In the genomic region with DNA sequence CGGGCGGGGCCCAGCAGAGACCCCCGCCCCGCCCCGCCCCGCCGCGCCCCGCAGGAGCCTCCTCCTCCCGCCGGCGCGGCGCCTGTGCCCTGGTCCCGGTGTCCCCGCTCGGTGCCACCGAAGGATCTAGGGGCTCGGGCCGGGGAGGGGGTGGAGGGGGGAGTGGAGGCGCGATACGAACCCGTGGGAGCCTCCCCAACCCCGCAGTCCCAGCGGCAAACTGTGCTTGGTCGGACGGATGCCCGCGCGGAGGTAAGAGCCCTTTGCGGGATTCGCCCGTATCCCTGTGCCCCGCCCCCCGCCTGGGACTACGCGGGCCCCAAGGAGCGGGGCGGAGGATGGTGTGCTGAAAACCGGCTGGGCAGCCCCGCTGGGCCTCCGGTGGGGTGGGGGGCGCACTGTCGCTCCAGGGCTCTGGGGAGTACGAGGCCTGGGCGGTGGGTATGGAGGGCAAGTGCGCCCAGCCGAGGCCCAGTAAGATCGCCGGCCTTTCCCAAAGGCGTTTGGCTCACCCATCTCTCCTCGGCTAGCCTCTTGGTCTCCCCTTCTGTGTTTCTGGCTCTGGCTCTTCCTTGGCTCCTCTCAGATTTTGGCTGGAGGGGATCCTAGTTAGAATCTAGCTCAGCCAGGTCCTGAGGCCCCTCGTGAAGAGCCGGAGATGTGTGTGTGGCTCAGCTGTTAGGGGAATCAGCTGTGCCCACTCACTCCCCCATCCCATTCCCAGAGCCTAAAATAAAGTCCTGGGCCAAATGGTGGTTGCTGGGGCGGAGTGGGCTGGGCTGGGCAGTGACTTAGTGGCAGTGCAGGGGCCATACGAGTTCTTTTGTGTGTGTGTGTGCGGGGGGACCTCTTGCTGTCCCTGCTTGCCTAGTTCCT, we compare ENCODE assay signal across 8 cellular contexts.
A peak's percentile ranks its signal among the peaks of the same experiment; 100 is the strongest.
DNase-seq lines count a peak whose midpoint lies in the region; ATAC-seq, FAIRE-seq and TF ChIP-seq lines count a peak whose summit lies in the region.

No MANE protein-coding gene starts in this region.

- no peak overlapping the region for H3K27ac ChIP-seq in HUES6 (ENCODE audit: low read depth, low read length)
- H3K27ac ChIP-seq in astrocyte (ENCODE audit: low read depth, low read length), result no peak overlapping the region
- H3K27ac ChIP-seq in skin epidermis, result no peak overlapping the region
- no peak overlapping the region for H3K27ac ChIP-seq in foreskin keratinocyte

- H3K4me3 ChIP-seq in HUES6 (ENCODE audit: low read depth, low read length), result peak overlapping the region; percentile 51
- H3K4me3 ChIP-seq in astrocyte (ENCODE audit: insufficient read depth, low read depth, low read length), result no peak overlapping the region
- peak overlapping the region; percentile 13 to 34 (median 20) for H3K4me3 ChIP-seq in skin epidermis

- H3K27ac Mint-ChIP-seq in activated naive CD4-positive, alpha-beta T cell treated with anti-CD3 and anti-CD28 coated beads, Interleukin-2, amount 10 ng/mL, durations not matched to agents 7 days and 5 days, result no peak overlapping the region
- H3K27ac Mint-ChIP-seq in astrocyte (ENCODE audit: unreplicated experiment), result no peak overlapping the region

- peaks cover 7% of the 10 kb centered on the region for H3K79me2 ChIP-seq in astrocyte (ENCODE audit: insufficient read depth, low read length)

- H3K9ac ChIP-seq in HUES6 (ENCODE audit: low read length) (no peak overlapping the region), astrocyte (ENCODE audit: low read length) (no peak overlapping the region)

- no peak for TF ChIP-seq CTCF in astrocyte (IDR thresholded peaks at IDR 0.05; ENCODE audit: insufficient read depth, low read depth, low read length)
- TF ChIP-seq CTCF in foreskin keratinocyte (conservative IDR thresholded peaks at IDR 0.05), result no peak

- no peaks in the 10 kb centered on the region for H3K36me3 ChIP-seq in HUES6 (ENCODE audit: control insufficient read depth, insufficient read depth, low read length)
- no peaks in the 10 kb centered on the region for H3K36me3 ChIP-seq in astrocyte (ENCODE audit: insufficient read depth, low read length)

- H3K4me3 Mint-ChIP-seq in activated naive CD4-positive, alpha-beta T cell treated with anti-CD3 and anti-CD28 coated beads, Interleukin-2, amount 10 ng/mL, durations not matched to agents 7 days and 5 days, result peak overlapping the region; percentile 67
- H3K4me3 Mint-ChIP-seq in astrocyte (ENCODE audit: unreplicated experiment), result no peak overlapping the region

- H4K20me1 ChIP-seq in astrocyte (ENCODE audit: insufficient read depth, low read length), result peaks cover 4% of the 10 kb centered on the region

- no peaks in the 10 kb centered on the region for H3K36me3 Mint-ChIP-seq in activated naive CD4-positive, alpha-beta T cell treated with anti-CD3 and anti-CD28 coated beads, Interleukin-2, amount 10 ng/mL, durations not matched to agents 7 days and 5 days
- H3K36me3 Mint-ChIP-seq in astrocyte (ENCODE audit: low read depth, unreplicated experiment), result peaks cover 2% of the 10 kb centered on the region

- DNase-seq in activated naive CD4-positive, alpha-beta T cell treated with anti-CD3 and anti-CD28 coated beads, Interleukin-2, amount 10 ng/mL, durations not matched to agents 7 days and 5 days, result no peak
- DNase-seq in activated naive CD4-positive, alpha-beta T cell (lab: John Stamatoyannopoulos, UW), result no peak
- DNase-seq in astrocyte (ENCODE audit: low read depth) (no peak), hepatic stellate cell (ENCODE audit: low spot score) (no peak), ecto neural progenitor cell (ENCODE audit: low spot score) (no peak), foreskin keratinocyte (no peak)

- peaks cover 94% of the 10 kb centered on the region for H3K27me3 Mint-ChIP-seq in activated naive CD4-positive, alpha-beta T cell treated with anti-CD3 and anti-CD28 coated beads, Interleukin-2, amount 10 ng/mL, durations not matched to agents 7 days and 5 days
- H3K27me3 Mint-ChIP-seq in astrocyte (ENCODE audit: low read depth, unreplicated experiment), result peaks cover 90% of the 10 kb centered on the region

- H2AFZ ChIP-seq in astrocyte (ENCODE audit: low read depth, low read length), result no peak overlapping the region

- H3K4me1 ChIP-seq in HUES6 (ENCODE audit: control insufficient read depth, insufficient read depth, low read length) (peaks cover 15% of the 10 kb centered on the region), astrocyte (ENCODE audit: insufficient read depth, low read length) (peaks cover 5% of the 10 kb centered on the region), foreskin keratinocyte (no peaks in the 10 kb centered on the region)

- no peak for ATAC-seq in foreskin keratinocyte

- H3K4me1 Mint-ChIP-seq in activated naive CD4-positive, alpha-beta T cell treated with anti-CD3 and anti-CD28 coated beads, Interleukin-2, amount 10 ng/mL, durations not matched to agents 7 days and 5 days, result peaks cover 23% of the 10 kb centered on the region
- peaks cover 5% of the 10 kb centered on the region for H3K4me1 Mint-ChIP-seq in astrocyte (ENCODE audit: low read depth, unreplicated experiment)

- no peaks in the 10 kb centered on the region for H3K9me3 ChIP-seq in HUES6 (ENCODE audit: control insufficient read depth, insufficient read depth, low read depth, low read length)
- no peaks in the 10 kb centered on the region for H3K9me3 ChIP-seq in astrocyte (ENCODE audit: insufficient read depth, low read depth, low read length)

- peaks cover 99% of the 10 kb centered on the region for H3K27me3 ChIP-seq in HUES6 (ENCODE audit: control insufficient read depth, insufficient read depth, low read length)
- H3K27me3 ChIP-seq in astrocyte (ENCODE audit: insufficient read depth, low read length), result peaks cover 88% of the 10 kb centered on the region
- H3K27me3 ChIP-seq in foreskin keratinocyte, result peaks cover 98% of the 10 kb centered on the region

- no peaks in the 10 kb centered on the region for H3K9me3 Mint-ChIP-seq in activated naive CD4-positive, alpha-beta T cell treated with anti-CD3 and anti-CD28 coated beads, Interleukin-2, amount 10 ng/mL, durations not matched to agents 7 days and 5 days
- no peaks in the 10 kb centered on the region for H3K9me3 Mint-ChIP-seq in astrocyte (ENCODE audit: unreplicated experiment)

- CTCF ChIA-PET in activated naive CD4-positive, alpha-beta T cell treated with anti-CD3 and anti-CD28 coated beads, Interleukin-2, amount 10 ng/mL, durations not matched to agents 7 days and 5 days (lab: Charles Lee), result interaction anchor here (0.7 to 5.7 kb wide), 2 partner anchors 35 to 41 kb away, joined by 3 to 51 read pairs; no protein-coding TSS in a partner anchor

- FAIRE-seq in astrocyte (lab: Jason Lieb, UNC), result no peak

- H3K4me2 ChIP-seq in astrocyte (ENCODE audit: low read length), result peak overlapping the region; percentile 80
